Comparison of ENCODE assay signal across 1 cellular context in genomic region chr11:120431633-120432032, GRCh38.
TF ChIP-seq lines count a peak whose summit lies in the region.

No MANE protein-coding gene starts in this region.

TF ChIP-seq in SK-N-SH treated with all-trans-retinoic acid at 6 μM for 48 hours, 23 proteins besides CTCF, POLR2A, EP300 and RAD21 (continued from another document):
- TF ChIP-seq PATZ1 (CRISPR knock-in tag; IDR thresholded peaks at IDR 0.05; ENCODE audit: borderline replicate concordance) (no peak), ZC3H10 (CRISPR knock-in tag; IDR thresholded peaks at IDR 0.05) (no peak)
